8 cellular contexts compared by ENCODE assay signal in the genomic region with DNA sequence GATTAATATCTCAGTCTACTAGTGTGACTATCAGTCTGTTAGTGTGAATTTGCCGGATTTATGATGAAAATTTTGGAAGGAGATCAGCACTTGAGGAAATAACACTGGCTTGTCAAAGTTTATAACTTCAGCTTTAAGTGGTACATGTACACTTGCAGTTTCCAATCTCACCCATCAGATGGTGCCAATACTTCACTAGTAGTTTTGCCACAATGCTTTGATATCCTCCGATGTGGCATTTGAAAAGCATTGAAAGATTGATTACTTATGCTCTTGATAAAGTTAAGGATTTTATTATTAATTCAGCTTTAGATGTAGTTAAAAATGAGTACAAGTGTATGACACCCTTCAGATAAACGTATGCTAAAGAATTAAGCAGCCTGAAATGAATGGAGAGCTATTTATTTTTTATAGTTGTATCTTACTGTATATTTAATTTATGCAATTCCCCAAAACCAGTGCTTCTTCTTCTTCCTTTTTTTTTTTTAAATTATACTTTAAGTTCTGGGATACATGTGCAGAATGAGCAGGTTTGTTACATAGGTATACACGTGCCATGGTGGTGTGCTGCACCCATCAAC.
A peak's percentile ranks its signal among the peaks of the same experiment; 100 is the strongest.
DNase-seq lines count a peak whose midpoint lies in the region; ATAC-seq and TF ChIP-seq lines count a peak whose summit lies in the region.

No MANE protein-coding gene starts in this region.

- TF ChIP-seq CTCF in adrenal gland (IDR thresholded peaks at IDR 0.05) (peak; percentile 29 to 85 (median 78)), omental fat pad (IDR thresholded peaks at IDR 0.05) (no peak)

- DNase-seq in DMS53 (lab: John Stamatoyannopoulos, UW) (peak; percentile 81), HT-29 (ENCODE audit: low spot score) (peak; percentile 79), NCI-H82 treated with DMSO at 0.1 percent for 48 hours (lab: John Stamatoyannopoulos, UW; ENCODE audit: unreplicated experiment) (peak; percentile 33), adrenal gland (peak in 4 of 7 donors; percentile 13 to 43 (median 29)), iPS-NIHi11 (ENCODE audit: low spot score) (peak; percentile 44), omental fat pad (ENCODE audit: low spot score) (no peak)
- DNase-seq in stimulated activated naive CD8-positive, alpha-beta T cell treated with anti-CD3 and anti-CD28 coated beads, Interleukin-15, amount 100 ng/mL, for 72 hours = peak; percentile 29 to 36

- H3K27me3 ChIP-seq in adrenal gland = no peaks in the 10 kb centered on the region

- TF ChIP-seq POLR2A in adrenal gland (IDR thresholded peaks at IDR 0.05) = no peak

- 20 to 30% (median 26%) methylated on average over 4 of the region's 4 CpGs for WGBS in adrenal gland, 4 donors

- no peak overlapping the region for H3K4me3 ChIP-seq in adrenal gland

- no peak overlapping the region for H3K27ac ChIP-seq in adrenal gland

- no peaks in the 10 kb centered on the region for H3K4me1 ChIP-seq in adrenal gland (replicated peaks in 1 of 2)

- peak; percentile 62 for ATAC-seq in stimulated activated naive CD8-positive, alpha-beta T cell treated with anti-CD3 and anti-CD28 coated beads, Interleukin-15, amount 100 ng/mL, for 72 hours
- ATAC-seq in omental fat pad (ENCODE audit: low FRiP score) (no peak), GM19328 (IDR thresholded peaks at IDR 0.05; ENCODE audit: unreplicated experiment) (no peak)

- peaks cover 6% of the 10 kb centered on the region for H3K27me3 Mint-ChIP-seq in stimulated activated naive CD8-positive, alpha-beta T cell treated with anti-CD3 and anti-CD28 coated beads, Interleukin-15, amount 100 ng/mL, for 72 hours

- no peak overlapping the region for H3K4me3 Mint-ChIP-seq in stimulated activated naive CD8-positive, alpha-beta T cell treated with anti-CD3 and anti-CD28 coated beads, Interleukin-15, amount 100 ng/mL, for 72 hours

- H3K4me1 Mint-ChIP-seq in stimulated activated naive CD8-positive, alpha-beta T cell treated with anti-CD3 and anti-CD28 coated beads, Interleukin-15, amount 100 ng/mL, for 72 hours = no peaks in the 10 kb centered on the region

- intact Hi-C loops in adrenal gland (cut with DNase I) = loop anchor here (5.0 to 10.0 kb wide), 4 partner anchors 184 to 709 kb away; no protein-coding TSS in a partner anchor

- no peaks in the 10 kb centered on the region for H3K36me3 ChIP-seq in adrenal gland (replicated peaks in 1 of 2)

- no peaks in the 10 kb centered on the region for H3K9me3 Mint-ChIP-seq in stimulated activated naive CD8-positive, alpha-beta T cell treated with anti-CD3 and anti-CD28 coated beads, Interleukin-15, amount 100 ng/mL, for 72 hours

- no peaks in the 10 kb centered on the region for H3K9me3 ChIP-seq in adrenal gland (replicated peaks in 1 of 3)

- no peak overlapping the region for H3K27ac Mint-ChIP-seq in stimulated activated naive CD8-positive, alpha-beta T cell treated with anti-CD3 and anti-CD28 coated beads, Interleukin-15, amount 100 ng/mL, for 72 hours

Comparison
In these comparisons a context has a peak if more than half of its experiments do, and no peak if none do; other contexts are left out.
1. CTCF ChIP-seq: peak in adrenal gland (6 of 6); none in omental fat pad (0 of 3).